In the genomic region with DNA sequence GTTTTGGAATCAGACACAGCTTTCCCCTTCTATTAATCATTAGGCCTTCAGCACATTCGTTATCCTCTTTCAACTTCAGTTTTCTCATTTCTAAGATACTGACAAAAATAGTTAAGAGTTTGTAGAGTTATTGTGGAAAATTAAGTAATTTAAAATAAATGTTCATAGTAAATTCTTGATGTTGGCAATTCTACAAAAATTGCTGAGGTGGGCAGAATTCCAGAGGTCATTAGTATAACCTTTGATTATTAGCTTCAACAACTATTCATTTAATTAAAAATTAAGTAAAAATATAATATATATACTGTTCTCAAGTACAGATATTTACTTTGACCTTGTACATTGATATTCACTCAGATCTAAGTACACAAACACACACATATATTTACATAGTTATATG, we compare ENCODE assay signal across 33 cellular contexts. TPM values are rescaled to one million over a fixed set of nuclear protein-coding genes. Genes with fewer than 3 reads are reported as not detected.
"Had no signal": no experiment of that assay in that cellular context is flagged by ENCODE, and none has a peak within 500 bp of the region (broad histone marks: within the 10 kb centered on the region; RNA-seq: fewer than 3 reads in every experiment).

No MANE protein-coding gene starts in this region.

- H3K9me3 ChIP-seq: adrenal gland, body of pancreas, breast epithelium had no signal

- DNase-seq: activated B cell treated with CpG ODN at 0.5 μM for 24 hours; activated CD4-positive, alpha-beta memory T cell treated with anti-CD3 and anti-CD28 coated beads, Interleukin-2, amount 10 ng/mL, durations not matched to agents 7 days and 5 days; activated CD4-positive, alpha-beta T cell treated with anti-CD3 and anti-CD28 coated beads for 4 hours; activated CD4-positive, alpha-beta T cell treated with anti-CD3 and anti-CD28 coated beads, Interleukin-2, amount 10 ng/mL, durations not matched to agents 24 days and 14 days; activated CD4-positive, alpha-beta T cell treated with anti-CD3 and anti-CD28 coated beads, Interleukin-2, amount 50 U/mL, for 48 hours; activated CD4-positive, CD25-positive, alpha-beta regulatory T cell treated with anti-CD3 and anti-CD28 coated beads, Interleukin-2, amount 50 U/mL, for 72 hours; activated CD8-positive, alpha-beta memory T cell treated with anti-CD3 and anti-CD28 coated beads for 24 hours; activated CD8-positive, alpha-beta memory T cell treated with anti-CD3 and anti-CD28 coated beads, Interleukin-2, amount 10 ng/mL, durations not matched to agents 7 days and 5 days; activated CD8-positive, alpha-beta memory T cell treated with anti-CD3 and anti-CD28 coated beads, Interleukin-2, amount 50 U/mL, for 48 hours; activated CD8-positive, alpha-beta T cell treated with anti-CD3 and anti-CD28 coated beads, Interleukin-2, amount 10 ng/mL, durations not matched to agents 7 days and 5 days; activated effector memory CD4-positive, alpha-beta T cell treated with Interleukin-2 at 50 U/mL for 16 hours; activated gamma-delta T cell; activated naive CD4-positive, alpha-beta T cell treated with anti-CD3 and anti-CD28 coated beads, Interleukin-2, amount 10 ng/mL, durations not matched to agents 7 days and 5 days; activated naive CD4-positive, alpha-beta T cell treated with Interleukin-2 at 50 U/mL for 16 hours; activated naive CD8-positive, alpha-beta T cell treated with anti-CD3 and anti-CD28 coated beads for 36 hours; activated T-cell treated with anti-CD3 and anti-CD28 coated beads, Interleukin-2, amount 50 U/mL, for 24 hours; activated T-cell treated with anti-CD3 and anti-CD28 coated beads, Interleukin-2, amount 50 U/mL, for 48 hours; adrenal gland; amniotic stem cell; aorta; body of pancreas; brain microvascular endothelial cell; central memory CD4-positive, alpha-beta T cell; T-helper 2 cell; T-helper 9 cell had no signal

- ATAC-seq: activated CD8-positive, alpha-beta memory T cell treated with anti-CD3 and anti-CD28 coated beads, Interleukin-2, amount 10 ng/mL, durations not matched to agents 7 days and 5 days; activated CD8-positive, alpha-beta T cell treated with anti-CD3 and anti-CD28 coated beads, Interleukin-2, amount 10 ng/mL, durations not matched to agents 7 days and 5 days; body of pancreas had no signal

- H3K27me3 ChIP-seq: adrenal gland, body of pancreas, brain microvascular endothelial cell, breast epithelium had no signal

- H3K4me3 ChIP-seq: adrenal gland, body of pancreas, breast epithelium had no signal

- H3K9me3 Mint-ChIP-seq: activated CD4-positive, alpha-beta memory T cell treated with anti-CD3 and anti-CD28 coated beads, Interleukin-2, amount 10 ng/mL, durations not matched to agents 7 days and 5 days; activated CD4-positive, alpha-beta T cell treated with anti-CD3 and anti-CD28 coated beads, Interleukin-2, amount 10 ng/mL, durations not matched to agents 24 days and 14 days; activated naive CD4-positive, alpha-beta T cell treated with anti-CD3 and anti-CD28 coated beads, Interleukin-2, amount 10 ng/mL, durations not matched to agents 7 days and 5 days; activated naive CD4-positive, alpha-beta T cell treated with anti-CD3 and anti-CD28 coated beads, Interleukin-2, amount 50 U/mL, for 24 hours; activated naive CD8-positive, alpha-beta T cell treated with anti-CD3 and anti-CD28 coated beads for 36 hours; activated T-helper 2 cell treated with anti-CD3 and anti-CD28 coated beads, Interferon-gamma antibody, Interleukin-2, Interleukin-4, amounts not matched to agents 10 μg/mL and 5 μg/mL and 100 μg/mL, durations not matched to agents 14 hours and 24 hours and 36 hours; T-helper 2 cell treated with Interferon-gamma antibody and Interleukin-4, amounts not matched to agents 5 μg/mL and 100 μg/mL, for 36 hours had no signal

- H3K27ac Mint-ChIP-seq: activated B cell treated with CpG ODN at 0.5 μM for 24 hours; activated CD4-positive, alpha-beta memory T cell treated with anti-CD3 and anti-CD28 coated beads, Interleukin-2, amount 10 ng/mL, durations not matched to agents 7 days and 5 days; activated CD4-positive, alpha-beta T cell treated with anti-CD3 and anti-CD28 coated beads, Interleukin-2, amount 10 ng/mL, durations not matched to agents 24 days and 14 days; activated CD8-positive, alpha-beta memory T cell treated with anti-CD3 and anti-CD28 coated beads, Interleukin-2, amount 10 ng/mL, durations not matched to agents 7 days and 5 days; activated CD8-positive, alpha-beta T cell treated with anti-CD3 and anti-CD28 coated beads, Interleukin-2, amount 10 ng/mL, durations not matched to agents 7 days and 5 days; activated naive CD4-positive, alpha-beta T cell treated with anti-CD3 and anti-CD28 coated beads, Interleukin-2, amount 10 ng/mL, durations not matched to agents 7 days and 5 days; activated naive CD4-positive, alpha-beta T cell treated with anti-CD3 and anti-CD28 coated beads, Interleukin-2, amount 50 U/mL, for 24 hours; activated naive CD8-positive, alpha-beta T cell treated with anti-CD3 and anti-CD28 coated beads for 36 hours; activated T-cell treated with anti-CD3 and anti-CD28 coated beads, Interleukin-2, amount 50 U/mL, for 24 hours; activated T-helper 2 cell treated with anti-CD3 and anti-CD28 coated beads, Interferon-gamma antibody, Interleukin-2, Interleukin-4, amounts not matched to agents 10 μg/mL and 5 μg/mL and 100 μg/mL, durations not matched to agents 14 hours and 24 hours and 36 hours; T-helper 1 cell treated with Interleukin-12 subunit alpha and Interleukin-12 subunit beta and Interleukin-4 antibody, amounts not matched to agents 30 μg/mL and 1 μg/mL, for 36 hours; T-helper 2 cell treated with Interferon-gamma antibody and Interleukin-4, amounts not matched to agents 5 μg/mL and 100 μg/mL, for 36 hours had no signal

- H3K36me3 Mint-ChIP-seq: activated CD8-positive, alpha-beta memory T cell treated with anti-CD3 and anti-CD28 coated beads, Interleukin-2, amount 10 ng/mL, durations not matched to agents 7 days and 5 days; activated naive CD4-positive, alpha-beta T cell treated with anti-CD3 and anti-CD28 coated beads, Interleukin-2, amount 10 ng/mL, durations not matched to agents 7 days and 5 days; activated naive CD4-positive, alpha-beta T cell treated with anti-CD3 and anti-CD28 coated beads, Interleukin-2, amount 50 U/mL, for 24 hours; activated naive CD8-positive, alpha-beta T cell treated with anti-CD3 and anti-CD28 coated beads for 36 hours had no signal

- H3K4me3 Mint-ChIP-seq: activated B cell treated with CpG ODN at 0.5 μM for 24 hours; activated CD4-positive, alpha-beta memory T cell treated with anti-CD3 and anti-CD28 coated beads, Interleukin-2, amount 10 ng/mL, durations not matched to agents 7 days and 5 days; activated CD4-positive, alpha-beta T cell treated with anti-CD3 and anti-CD28 coated beads, Interleukin-2, amount 10 ng/mL, durations not matched to agents 24 days and 14 days; activated CD8-positive, alpha-beta memory T cell treated with anti-CD3 and anti-CD28 coated beads, Interleukin-2, amount 10 ng/mL, durations not matched to agents 7 days and 5 days; activated CD8-positive, alpha-beta T cell treated with anti-CD3 and anti-CD28 coated beads, Interleukin-2, amount 10 ng/mL, durations not matched to agents 7 days and 5 days; activated naive CD4-positive, alpha-beta T cell treated with anti-CD3 and anti-CD28 coated beads, Interleukin-2, amount 10 ng/mL, durations not matched to agents 7 days and 5 days; activated naive CD4-positive, alpha-beta T cell treated with anti-CD3 and anti-CD28 coated beads, Interleukin-2, amount 50 U/mL, for 24 hours; activated naive CD8-positive, alpha-beta T cell treated with anti-CD3 and anti-CD28 coated beads for 36 hours; activated T-cell treated with anti-CD3 and anti-CD28 coated beads, Interleukin-2, amount 50 U/mL, for 24 hours; T-helper 1 cell treated with Interleukin-12 subunit alpha and Interleukin-12 subunit beta and Interleukin-4 antibody, amounts not matched to agents 30 μg/mL and 1 μg/mL, for 36 hours; T-helper 2 cell treated with Interferon-gamma antibody and Interleukin-4, amounts not matched to agents 5 μg/mL and 100 μg/mL, for 36 hours had no signal

- FAIRE-seq: astrocyte, TTC549 had no signal

- H3K27me3 Mint-ChIP-seq: activated B cell treated with CpG ODN at 0.5 μM for 24 hours; activated CD4-positive, alpha-beta memory T cell treated with anti-CD3 and anti-CD28 coated beads, Interleukin-2, amount 10 ng/mL, durations not matched to agents 7 days and 5 days; activated CD4-positive, alpha-beta T cell treated with anti-CD3 and anti-CD28 coated beads, Interleukin-2, amount 10 ng/mL, durations not matched to agents 24 days and 14 days; activated CD8-positive, alpha-beta memory T cell treated with anti-CD3 and anti-CD28 coated beads, Interleukin-2, amount 10 ng/mL, durations not matched to agents 7 days and 5 days; activated naive CD4-positive, alpha-beta T cell treated with anti-CD3 and anti-CD28 coated beads, Interleukin-2, amount 10 ng/mL, durations not matched to agents 7 days and 5 days; activated naive CD8-positive, alpha-beta T cell treated with anti-CD3 and anti-CD28 coated beads for 36 hours; activated T-cell treated with anti-CD3 and anti-CD28 coated beads, Interleukin-2, amount 50 U/mL, for 24 hours had no signal

- H3K4me1 Mint-ChIP-seq: activated B cell treated with CpG ODN at 0.5 μM for 24 hours; activated CD4-positive, alpha-beta memory T cell treated with anti-CD3 and anti-CD28 coated beads, Interleukin-2, amount 10 ng/mL, durations not matched to agents 7 days and 5 days; activated CD4-positive, alpha-beta T cell treated with anti-CD3 and anti-CD28 coated beads, Interleukin-2, amount 10 ng/mL, durations not matched to agents 24 days and 14 days; activated CD8-positive, alpha-beta memory T cell treated with anti-CD3 and anti-CD28 coated beads, Interleukin-2, amount 10 ng/mL, durations not matched to agents 7 days and 5 days; activated naive CD4-positive, alpha-beta T cell treated with anti-CD3 and anti-CD28 coated beads, Interleukin-2, amount 10 ng/mL, durations not matched to agents 7 days and 5 days; activated naive CD4-positive, alpha-beta T cell treated with anti-CD3 and anti-CD28 coated beads, Interleukin-2, amount 50 U/mL, for 24 hours; activated naive CD8-positive, alpha-beta T cell treated with anti-CD3 and anti-CD28 coated beads for 36 hours had no signal

- H3K27ac ChIP-seq: adrenal gland, body of pancreas, brain microvascular endothelial cell, breast epithelium, VCaP had no signal

- H3K36me3 ChIP-seq: adrenal gland, brain microvascular endothelial cell, breast epithelium had no signal

- H3K4me1 ChIP-seq: adrenal gland, body of pancreas, breast epithelium had no signal

RNA-seq across cellular contexts. Expression of gene DIO2, which starts 58.5 kb away (rescaled TPM):
- total RNA-seq: activated B cell treated with CpG ODN at 0.5 μM for 24 hours; activated CD4-positive, alpha-beta memory T cell treated with anti-CD3 and anti-CD28 coated beads, Interleukin-2, amount 10 ng/mL, durations not matched to agents 7 days and 5 days; activated CD4-positive, alpha-beta T cell treated with anti-CD3 and anti-CD28 coated beads, Interleukin-2, amount 10 ng/mL, durations not matched to agents 24 days and 14 days; activated CD8-positive, alpha-beta memory T cell treated with anti-CD3 and anti-CD28 coated beads, Interleukin-2, amount 10 ng/mL, durations not matched to agents 7 days and 5 days; activated CD8-positive, alpha-beta T cell treated with anti-CD3 and anti-CD28 coated beads, Interleukin-2, amount 10 ng/mL, durations not matched to agents 7 days and 5 days; activated naive CD8-positive, alpha-beta T cell treated with anti-CD3 and anti-CD28 coated beads for 36 hours; activated T-helper 2 cell treated with anti-CD3 and anti-CD28 coated beads, Interferon-gamma antibody, Interleukin-2, Interleukin-4, amounts not matched to agents 10 μg/mL and 5 μg/mL and 100 μg/mL, durations not matched to agents 14 hours and 24 hours and 36 hours had no signal
